1 cellular context compared by ENCODE assay signal in the genomic region with DNA sequence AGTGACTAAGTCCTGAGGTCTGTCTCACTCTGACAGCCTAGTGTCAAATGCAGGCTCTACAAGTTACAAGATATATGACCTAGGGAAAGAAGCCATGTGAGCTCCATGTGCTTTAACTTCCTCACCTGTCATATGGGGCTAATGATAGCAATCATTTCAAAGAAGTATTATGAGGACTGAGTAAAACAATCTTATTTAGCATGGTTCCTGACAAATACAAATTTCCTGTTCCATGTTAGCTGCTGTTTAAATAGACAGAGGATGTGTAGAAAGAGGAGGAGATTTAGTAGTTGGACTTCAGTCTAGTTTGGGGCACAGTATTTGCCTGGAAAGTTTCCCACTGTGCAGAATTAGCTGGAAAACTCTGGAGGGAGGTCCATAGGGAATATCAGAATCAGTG.
TF ChIP-seq lines count a peak whose summit lies in the region.

No MANE protein-coding gene starts in this region.

TF ChIP-seq in HepG2, 621 proteins besides CTCF, POLR2A, EP300 and RAD21 (continued from another document and continues in another):
- TF ChIP-seq ARNTL (CRISPR knock-in tag; IDR thresholded peaks at IDR 0.05) (peak; percentile 86), YEATS2 (CRISPR knock-in tag; IDR thresholded peaks at IDR 0.05; ENCODE audit: borderline replicate concordance) (0 out of 2 replicates have a peak, but pooled peaks have one; percentile 23), ZNF510 (CRISPR knock-in tag; IDR thresholded peaks at IDR 0.05; ENCODE audit: low read depth) (no peak), ZNF652 (CRISPR knock-in tag; IDR thresholded peaks at IDR 0.05; ENCODE audit: borderline replicate concordance, low read depth) (peak; percentile 24; the same call in 1 of the 2 replicates), SIN3A (IDR thresholded peaks at IDR 0.05; ENCODE audit: borderline replicate concordance, low read depth, low read length) (no peak), STAT5B (CRISPR knock-in tag; IDR thresholded peaks at IDR 0.05) (no peak), ZNF124 (CRISPR knock-in tag; IDR thresholded peaks at IDR 0.05) (no peak), NR2C2 (CRISPR knock-in tag; IDR thresholded peaks at IDR 0.05; ENCODE audit: borderline replicate concordance) (no peak), HNRNPL (IDR thresholded peaks at IDR 0.05; ENCODE audit: low read depth, low read length) (no peak), RFXANK (CRISPR knock-in tag; IDR thresholded peaks at IDR 0.05) (no peak), SSRP1 (CRISPR knock-in tag; IDR thresholded peaks at IDR 0.05) (no peak), KAT2B (IDR thresholded peaks at IDR 0.05; ENCODE audit: borderline replicate concordance, low read depth, low read length) (no peak), RARG (CRISPR knock-in tag; IDR thresholded peaks at IDR 0.05; ENCODE audit: low read depth) (no peak), TOPORS (CRISPR knock-in tag; IDR thresholded peaks at IDR 0.05) (no peak), ZNF296 (CRISPR knock-in tag; conservative IDR thresholded peaks at IDR 0.05) (no peak), HMG20B (CRISPR knock-in tag; conservative IDR thresholded peaks at IDR 0.05) (0 out of 2 replicates have a peak, but pooled peaks have one; percentile 20), THYN1 (CRISPR knock-in tag; IDR thresholded peaks at IDR 0.05; ENCODE audit: borderline replicate concordance, low read depth) (0 out of 2 replicates have a peak, but pooled peaks have one; percentile 49), CENPX (CRISPR knock-in tag; IDR thresholded peaks at IDR 0.05) (no peak), ZNF138 (CRISPR knock-in tag; IDR thresholded peaks at IDR 0.05; ENCODE audit: low read depth) (no peak), AGO2 (optimal IDR thresholded peaks at IDR 0.05; ENCODE audit: low read depth, low read length) (no peak), ZKSCAN1 (IDR thresholded peaks at IDR 0.05; ENCODE audit: low read length) (no peak), ZNF430 (CRISPR knock-in tag; IDR thresholded peaks at IDR 0.05) (no peak), BHLHE40 (IDR thresholded peaks at IDR 0.05; ENCODE audit: low read length) (no peak), ZNF768 (CRISPR knock-in tag; IDR thresholded peaks at IDR 0.05) (no peak)
- TF ChIP-seq, protein P1, sequence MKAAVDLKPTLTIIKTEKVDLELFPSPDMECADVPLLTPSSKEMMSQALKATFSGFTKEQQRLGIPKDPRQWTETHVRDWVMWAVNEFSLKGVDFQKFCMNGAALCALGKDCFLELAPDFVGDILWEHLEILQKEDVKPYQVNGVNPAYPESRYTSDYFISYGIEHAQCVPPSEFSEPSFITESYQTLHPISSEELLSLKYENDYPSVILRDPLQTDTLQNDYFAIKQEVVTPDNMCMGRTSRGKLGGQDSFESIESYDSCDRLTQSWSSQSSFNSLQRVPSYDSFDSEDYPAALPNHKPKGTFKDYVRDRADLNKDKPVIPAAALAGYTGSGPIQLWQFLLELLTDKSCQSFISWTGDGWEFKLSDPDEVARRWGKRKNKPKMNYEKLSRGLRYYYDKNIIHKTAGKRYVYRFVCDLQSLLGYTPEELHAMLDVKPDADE (CRISPR knock-in tag; IDR thresholded peaks at IDR 0.05) = 0 out of 2 replicates have a peak, but pooled peaks have one; percentile 49
- TF ChIP-seq, protein P2, sequence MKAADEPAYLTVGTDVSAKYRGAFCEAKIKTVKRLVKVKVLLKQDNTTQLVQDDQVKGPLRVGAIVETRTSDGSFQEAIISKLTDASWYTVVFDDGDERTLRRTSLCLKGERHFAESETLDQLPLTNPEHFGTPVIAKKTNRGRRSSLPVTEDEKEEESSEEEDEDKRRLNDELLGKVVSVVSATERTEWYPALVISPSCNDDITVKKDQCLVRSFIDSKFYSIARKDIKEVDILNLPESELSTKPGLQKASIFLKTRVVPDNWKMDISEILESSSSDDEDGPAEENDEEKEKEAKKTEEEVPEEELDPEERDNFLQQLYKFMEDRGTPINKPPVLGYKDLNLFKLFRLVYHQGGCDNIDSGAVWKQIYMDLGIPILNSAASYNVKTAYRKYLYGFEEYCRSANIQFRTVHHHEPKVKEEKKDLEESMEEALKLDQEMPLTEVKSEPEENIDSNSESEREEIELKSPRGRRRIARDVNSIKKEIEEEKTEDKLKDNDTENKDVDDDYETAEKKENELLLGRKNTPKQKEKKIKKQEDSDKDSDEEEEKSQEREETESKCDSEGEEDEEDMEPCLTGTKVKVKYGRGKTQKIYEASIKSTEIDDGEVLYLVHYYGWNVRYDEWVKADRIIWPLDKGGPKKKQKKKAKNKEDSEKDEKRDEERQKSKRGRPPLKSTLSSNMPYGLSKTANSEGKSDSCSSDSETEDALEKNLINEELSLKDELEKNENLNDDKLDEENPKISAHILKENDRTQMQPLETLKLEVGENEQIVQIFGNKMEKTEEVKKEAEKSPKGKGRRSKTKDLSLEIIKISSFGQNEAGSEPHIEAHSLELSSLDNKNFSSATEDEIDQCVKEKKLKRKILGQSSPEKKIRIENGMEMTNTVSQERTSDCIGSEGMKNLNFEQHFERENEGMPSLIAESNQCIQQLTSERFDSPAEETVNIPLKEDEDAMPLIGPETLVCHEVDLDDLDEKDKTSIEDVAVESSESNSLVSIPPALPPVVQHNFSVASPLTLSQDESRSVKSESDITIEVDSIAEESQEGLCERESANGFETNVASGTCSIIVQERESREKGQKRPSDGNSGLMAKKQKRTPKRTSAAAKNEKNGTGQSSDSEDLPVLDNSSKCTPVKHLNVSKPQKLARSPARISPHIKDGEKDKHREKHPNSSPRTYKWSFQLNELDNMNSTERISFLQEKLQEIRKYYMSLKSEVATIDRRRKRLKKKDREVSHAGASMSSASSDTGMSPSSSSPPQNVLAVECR (CRISPR knock-in tag; IDR thresholded peaks at IDR 0.05; ENCODE audit: borderline replicate concordance) = peak; percentile 32; the same call in 1 of the 2 replicates
- TF ChIP-seq, protein P3, sequence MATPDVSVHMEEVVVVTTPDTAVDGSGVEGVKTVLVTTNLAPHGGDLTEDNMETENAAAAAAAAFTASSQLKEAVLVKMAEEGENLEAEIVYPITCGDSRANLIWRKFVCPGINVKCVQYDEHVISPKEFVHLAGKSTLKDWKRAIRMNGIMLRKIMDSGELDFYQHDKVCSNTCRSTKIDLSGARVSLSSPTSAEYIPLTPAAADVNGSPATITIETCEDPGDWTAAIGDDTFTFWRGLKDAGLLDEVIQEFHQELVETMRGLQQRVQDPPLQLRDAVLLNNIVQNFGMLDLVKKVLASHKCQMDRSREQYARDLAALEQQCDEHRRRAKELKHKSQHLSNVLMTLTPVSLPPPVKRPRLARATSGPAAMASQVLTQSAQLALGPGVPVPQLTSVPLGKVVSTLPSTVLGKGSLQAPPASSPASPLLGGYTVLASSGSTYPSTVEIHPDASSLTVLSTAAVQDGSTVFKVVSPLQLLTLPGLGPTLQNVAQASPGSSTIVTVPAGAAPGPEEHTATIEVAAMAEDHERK (CRISPR knock-in tag; IDR thresholded peaks at IDR 0.05; ENCODE audit: low read depth) = no peak; the same call in 1 of the 2 replicates
- TF ChIP-seq, protein P4, sequence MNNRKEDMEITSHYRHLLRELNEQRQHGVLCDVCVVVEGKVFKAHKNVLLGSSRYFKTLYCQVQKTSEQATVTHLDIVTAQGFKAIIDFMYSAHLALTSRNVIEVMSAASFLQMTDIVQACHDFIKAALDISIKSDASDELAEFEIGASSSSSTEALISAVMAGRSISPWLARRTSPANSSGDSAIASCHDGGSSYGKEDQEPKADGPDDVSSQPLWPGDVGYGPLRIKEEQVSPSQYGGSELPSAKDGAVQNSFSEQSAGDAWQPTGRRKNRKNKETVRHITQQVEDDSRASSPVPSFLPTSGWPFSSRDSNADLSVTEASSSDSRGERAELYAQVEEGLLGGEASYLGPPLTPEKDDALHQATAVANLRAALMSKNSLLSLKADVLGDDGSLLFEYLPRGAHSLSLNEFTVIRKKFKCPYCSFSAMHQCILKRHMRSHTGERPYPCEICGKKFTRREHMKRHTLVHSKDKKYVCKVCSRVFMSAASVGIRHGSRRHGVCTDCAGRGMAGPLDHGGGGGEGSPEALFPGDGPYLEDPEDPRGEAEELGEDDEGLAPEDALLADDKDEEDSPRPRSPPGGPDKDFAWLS (CRISPR knock-in tag; IDR thresholded peaks at IDR 0.05; ENCODE audit: borderline replicate concordance) = no peak
- TF ChIP-seq, protein P5, sequence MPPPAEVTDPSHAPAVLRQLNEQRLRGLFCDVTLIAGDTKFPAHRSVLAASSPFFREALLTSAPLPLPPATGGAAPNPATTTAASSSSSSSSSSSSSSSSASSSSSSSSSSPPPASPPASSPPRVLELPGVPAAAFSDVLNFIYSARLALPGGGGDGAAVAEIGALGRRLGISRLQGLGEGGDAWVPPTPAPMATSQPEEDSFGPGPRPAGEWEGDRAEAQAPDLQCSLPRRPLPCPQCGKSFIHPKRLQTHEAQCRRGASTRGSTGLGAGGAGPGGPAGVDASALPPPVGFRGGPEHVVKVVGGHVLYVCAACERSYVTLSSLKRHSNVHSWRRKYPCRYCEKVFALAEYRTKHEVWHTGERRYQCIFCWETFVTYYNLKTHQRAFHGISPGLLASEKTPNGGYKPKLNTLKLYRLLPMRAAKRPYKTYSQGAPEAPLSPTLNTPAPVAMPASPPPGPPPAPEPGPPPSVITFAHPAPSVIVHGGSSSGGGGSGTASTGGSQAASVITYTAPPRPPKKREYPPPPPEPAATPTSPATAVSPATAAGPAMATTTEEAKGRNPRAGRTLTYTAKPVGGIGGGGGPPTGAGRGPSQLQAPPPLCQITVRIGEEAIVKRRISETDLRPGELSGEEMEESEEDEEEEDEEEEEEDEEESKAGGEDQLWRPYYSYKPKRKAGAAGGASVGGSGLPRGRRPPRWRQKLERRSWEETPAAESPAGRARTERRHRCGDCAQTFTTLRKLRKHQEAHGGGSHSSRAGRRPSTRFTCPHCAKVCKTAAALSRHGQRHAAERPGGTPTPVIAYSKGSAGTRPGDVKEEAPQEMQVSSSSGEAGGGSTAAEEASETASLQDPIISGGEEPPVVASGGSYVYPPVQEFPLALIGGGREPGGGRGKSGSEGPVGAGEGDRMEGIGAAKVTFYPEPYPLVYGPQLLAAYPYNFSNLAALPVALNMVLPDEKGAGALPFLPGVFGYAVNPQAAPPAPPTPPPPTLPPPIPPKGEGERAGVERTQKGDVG (CRISPR knock-in tag; IDR thresholded peaks at IDR 0.05; ENCODE audit: borderline replicate concordance) = no peak
- TF ChIP-seq, protein P6, sequence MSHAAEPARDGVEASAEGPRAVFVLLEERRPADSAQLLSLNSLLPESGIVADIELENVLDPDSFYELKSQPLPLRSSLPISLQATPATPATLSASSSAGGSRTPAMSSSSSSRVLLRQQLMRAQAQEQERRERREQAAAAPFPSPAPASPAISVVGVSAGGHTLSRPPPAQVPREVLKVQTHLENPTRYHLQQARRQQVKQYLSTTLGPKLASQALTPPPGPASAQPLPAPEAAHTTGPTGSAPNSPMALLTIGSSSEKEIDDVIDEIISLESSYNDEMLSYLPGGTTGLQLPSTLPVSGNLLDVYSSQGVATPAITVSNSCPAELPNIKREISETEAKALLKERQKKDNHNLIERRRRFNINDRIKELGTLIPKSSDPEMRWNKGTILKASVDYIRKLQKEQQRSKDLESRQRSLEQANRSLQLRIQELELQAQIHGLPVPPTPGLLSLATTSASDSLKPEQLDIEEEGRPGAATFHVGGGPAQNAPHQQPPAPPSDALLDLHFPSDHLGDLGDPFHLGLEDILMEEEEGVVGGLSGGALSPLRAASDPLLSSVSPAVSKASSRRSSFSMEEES (CRISPR knock-in tag; IDR thresholded peaks at IDR 0.05) = peak; percentile 90
- TF ChIP-seq, protein P7, sequence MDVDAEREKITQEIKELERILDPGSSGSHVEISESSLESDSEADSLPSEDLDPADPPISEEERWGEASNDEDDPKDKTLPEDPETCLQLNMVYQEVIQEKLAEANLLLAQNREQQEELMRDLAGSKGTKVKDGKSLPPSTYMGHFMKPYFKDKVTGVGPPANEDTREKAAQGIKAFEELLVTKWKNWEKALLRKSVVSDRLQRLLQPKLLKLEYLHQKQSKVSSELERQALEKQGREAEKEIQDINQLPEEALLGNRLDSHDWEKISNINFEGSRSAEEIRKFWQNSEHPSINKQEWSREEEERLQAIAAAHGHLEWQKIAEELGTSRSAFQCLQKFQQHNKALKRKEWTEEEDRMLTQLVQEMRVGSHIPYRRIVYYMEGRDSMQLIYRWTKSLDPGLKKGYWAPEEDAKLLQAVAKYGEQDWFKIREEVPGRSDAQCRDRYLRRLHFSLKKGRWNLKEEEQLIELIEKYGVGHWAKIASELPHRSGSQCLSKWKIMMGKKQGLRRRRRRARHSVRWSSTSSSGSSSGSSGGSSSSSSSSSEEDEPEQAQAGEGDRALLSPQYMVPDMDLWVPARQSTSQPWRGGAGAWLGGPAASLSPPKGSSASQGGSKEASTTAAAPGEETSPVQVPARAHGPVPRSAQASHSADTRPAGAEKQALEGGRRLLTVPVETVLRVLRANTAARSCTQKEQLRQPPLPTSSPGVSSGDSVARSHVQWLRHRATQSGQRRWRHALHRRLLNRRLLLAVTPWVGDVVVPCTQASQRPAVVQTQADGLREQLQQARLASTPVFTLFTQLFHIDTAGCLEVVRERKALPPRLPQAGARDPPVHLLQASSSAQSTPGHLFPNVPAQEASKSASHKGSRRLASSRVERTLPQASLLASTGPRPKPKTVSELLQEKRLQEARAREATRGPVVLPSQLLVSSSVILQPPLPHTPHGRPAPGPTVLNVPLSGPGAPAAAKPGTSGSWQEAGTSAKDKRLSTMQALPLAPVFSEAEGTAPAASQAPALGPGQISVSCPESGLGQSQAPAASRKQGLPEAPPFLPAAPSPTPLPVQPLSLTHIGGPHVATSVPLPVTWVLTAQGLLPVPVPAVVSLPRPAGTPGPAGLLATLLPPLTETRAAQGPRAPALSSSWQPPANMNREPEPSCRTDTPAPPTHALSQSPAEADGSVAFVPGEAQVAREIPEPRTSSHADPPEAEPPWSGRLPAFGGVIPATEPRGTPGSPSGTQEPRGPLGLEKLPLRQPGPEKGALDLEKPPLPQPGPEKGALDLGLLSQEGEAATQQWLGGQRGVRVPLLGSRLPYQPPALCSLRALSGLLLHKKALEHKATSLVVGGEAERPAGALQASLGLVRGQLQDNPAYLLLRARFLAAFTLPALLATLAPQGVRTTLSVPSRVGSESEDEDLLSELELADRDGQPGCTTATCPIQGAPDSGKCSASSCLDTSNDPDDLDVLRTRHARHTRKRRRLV (CRISPR knock-in tag; IDR thresholded peaks at IDR 0.05) = no peak
- TF ChIP-seq, protein P8, sequence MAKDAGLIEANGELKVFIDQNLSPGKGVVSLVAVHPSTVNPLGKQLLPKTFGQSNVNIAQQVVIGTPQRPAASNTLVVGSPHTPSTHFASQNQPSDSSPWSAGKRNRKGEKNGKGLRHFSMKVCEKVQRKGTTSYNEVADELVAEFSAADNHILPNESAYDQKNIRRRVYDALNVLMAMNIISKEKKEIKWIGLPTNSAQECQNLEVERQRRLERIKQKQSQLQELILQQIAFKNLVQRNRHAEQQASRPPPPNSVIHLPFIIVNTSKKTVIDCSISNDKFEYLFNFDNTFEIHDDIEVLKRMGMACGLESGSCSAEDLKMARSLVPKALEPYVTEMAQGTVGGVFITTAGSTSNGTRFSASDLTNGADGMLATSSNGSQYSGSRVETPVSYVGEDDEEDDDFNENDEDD (CRISPR knock-in tag; IDR thresholded peaks at IDR 0.05; ENCODE audit: borderline replicate concordance) = peak; percentile 90
- TF ChIP-seq, protein P9, sequence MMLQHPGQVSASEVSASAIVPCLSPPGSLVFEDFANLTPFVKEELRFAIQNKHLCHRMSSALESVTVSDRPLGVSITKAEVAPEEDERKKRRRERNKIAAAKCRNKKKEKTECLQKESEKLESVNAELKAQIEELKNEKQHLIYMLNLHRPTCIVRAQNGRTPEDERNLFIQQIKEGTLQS (CRISPR knock-in tag; IDR thresholded peaks at IDR 0.05) = no peak
- TF ChIP-seq, protein P10, sequence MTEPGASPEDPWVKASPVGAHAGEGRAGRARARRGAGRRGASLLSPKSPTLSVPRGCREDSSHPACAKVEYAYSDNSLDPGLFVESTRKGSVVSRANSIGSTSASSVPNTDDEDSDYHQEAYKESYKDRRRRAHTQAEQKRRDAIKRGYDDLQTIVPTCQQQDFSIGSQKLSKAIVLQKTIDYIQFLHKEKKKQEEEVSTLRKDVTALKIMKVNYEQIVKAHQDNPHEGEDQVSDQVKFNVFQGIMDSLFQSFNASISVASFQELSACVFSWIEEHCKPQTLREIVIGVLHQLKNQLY (CRISPR knock-in tag; IDR thresholded peaks at IDR 0.05) = peak; percentile 86
